9 cellular contexts compared by ENCODE assay signal in genomic region chr5:73233461-73234151, GRCh38.
DNase-seq lines count a peak whose midpoint lies in the region; ATAC-seq, FAIRE-seq and TF ChIP-seq lines count a peak whose summit lies in the region.
"Had no signal": no experiment of that assay in that cellular context is flagged by ENCODE, and none has a peak within 500 bp of the region (broad histone marks: within the 10 kb centered on the region; RNA-seq: fewer than 3 reads in every experiment).

No MANE protein-coding gene starts in this region.

- H3K36me3 Mint-ChIP-seq in activated naive CD4-positive, alpha-beta T cell treated with anti-CD3 and anti-CD28 coated beads for 36 hours (ENCODE audit: low read depth), result no peaks in the 10 kb centered on the region
- no peaks in the 10 kb centered on the region for H3K36me3 Mint-ChIP-seq in naive thymus-derived CD4-positive, alpha-beta T cell

- H3K9me3 Mint-ChIP-seq in activated naive CD4-positive, alpha-beta T cell treated with anti-CD3 and anti-CD28 coated beads for 36 hours, result no peaks in the 10 kb centered on the region
- no peaks in the 10 kb centered on the region for H3K9me3 Mint-ChIP-seq in naive thymus-derived CD4-positive, alpha-beta T cell

- H3K27ac Mint-ChIP-seq in activated naive CD4-positive, alpha-beta T cell treated with anti-CD3 and anti-CD28 coated beads for 36 hours, result no peak overlapping the region
- no peak overlapping the region for H3K27ac Mint-ChIP-seq in naive thymus-derived CD4-positive, alpha-beta T cell

- H3K27ac ChIP-seq in naive thymus-derived CD4-positive, alpha-beta T cell (ENCODE audit: low read depth, low read length), result no peak overlapping the region
- H3K27ac ChIP-seq in urinary bladder (ENCODE audit: low read depth), result no peak overlapping the region

- H3K4me3 Mint-ChIP-seq in activated naive CD4-positive, alpha-beta T cell treated with anti-CD3 and anti-CD28 coated beads for 36 hours, result no peak overlapping the region
- H3K4me3 Mint-ChIP-seq in naive thymus-derived CD4-positive, alpha-beta T cell, result peak overlapping the region in 9 of 10 donors; percentile 59 to 85 (median 74)

- no peaks in the 10 kb centered on the region for H3K36me3 ChIP-seq in naive thymus-derived CD4-positive, alpha-beta T cell (ENCODE audit: control insufficient read depth in 2 of 3, insufficient read depth in 3 of 3, low read length in 3 of 3)
- no peaks in the 10 kb centered on the region for H3K36me3 ChIP-seq in urinary bladder (ENCODE audit: insufficient read depth)

- peak; percentile 9 for TF ChIP-seq CTCF in fibroblast of the aortic adventitia (IDR thresholded peaks at IDR 0.05; ENCODE audit: insufficient read depth, low read length)

- CTCF ChIA-PET in activated naive CD4-positive, alpha-beta T cell treated with anti-CD3 and anti-CD28 coated beads for 36 hours (lab: Charles Lee), result no interaction called here
- CTCF ChIA-PET in naive thymus-derived CD4-positive, alpha-beta T cell (lab: Charles Lee), result no interaction called here

- H3K27me3 Mint-ChIP-seq in activated naive CD4-positive, alpha-beta T cell treated with anti-CD3 and anti-CD28 coated beads for 36 hours (ENCODE audit: low read depth), result peaks cover 70% of the 10 kb centered on the region
- peaks cover 69 to 83% (median 80%) of the 10 kb centered on the region in 5 donors for H3K27me3 Mint-ChIP-seq in naive thymus-derived CD4-positive, alpha-beta T cell

- peaks cover 24% of the 10 kb centered on the region for H3K4me1 Mint-ChIP-seq in activated naive CD4-positive, alpha-beta T cell treated with anti-CD3 and anti-CD28 coated beads for 36 hours (ENCODE audit: low read depth)
- H3K4me1 Mint-ChIP-seq in naive thymus-derived CD4-positive, alpha-beta T cell, result peaks cover 0 to 33% (median 28%) of the 10 kb centered on the region in 7 donors

- no peak for ATAC-seq in naive thymus-derived CD4-positive, alpha-beta T cell
- ATAC-seq in GM18502 (IDR thresholded peaks at IDR 0.05; ENCODE audit: poor library complexity, unreplicated experiment), result no peak

- H3K4me3 ChIP-seq in fibroblast of the aortic adventitia (ENCODE audit: low read depth, low read length) (no peak overlapping the region), urinary bladder (ENCODE audit: low read depth, low read length) (peak overlapping the region; percentile 37)
- peak overlapping the region; percentile 41 for H3K4me3 ChIP-seq in naive thymus-derived CD4-positive, alpha-beta T cell (ENCODE audit: low read length)

- intact Hi-C loops in activated naive CD4-positive, alpha-beta T cell treated with anti-CD3 and anti-CD28 coated beads for 36 hours (cut with micrococcal nuclease), result loop anchor here (2.0 to 5.0 kb wide), 3 partner anchors 17 to 219 kb away; no protein-coding TSS in a partner anchor
- intact Hi-C loops in naive thymus-derived CD4-positive, alpha-beta T cell (cut with micrococcal nuclease), result loop anchor here (5.0 kb wide), 3 partner anchors 64 to 219 kb away; no protein-coding TSS in a partner anchor

- H3K9me3 ChIP-seq in naive thymus-derived CD4-positive, alpha-beta T cell (ENCODE audit: control insufficient read depth in 2 of 3, low read length in 3 of 3), result no peaks in the 10 kb centered on the region

- 1% methylated on average over 63 of the region's 63 CpGs for WGBS in urinary bladder

- DNase-seq in activated naive CD4-positive, alpha-beta T cell treated with anti-CD3 and anti-CD28 coated beads for 36 hours, result peak; percentile 34
- DNase-seq in activated naive CD4-positive, alpha-beta T cell (lab: John Stamatoyannopoulos, UW), result no peak
- DNase-seq in fibroblast of the aortic adventitia (ENCODE audit: low read depth) (no peak), urothelium cell line (ENCODE audit: low spot score) (no peak)
- no peak for DNase-seq in naive thymus-derived CD4-positive, alpha-beta T cell
- DNase-seq in activated CD4-positive, alpha-beta T cell treated with anti-CD3 and anti-CD28 coated beads for 4 hours, result no peak
- DNase-seq: occipital lobe had no signal

- POLR2A ChIA-PET in naive thymus-derived CD4-positive, alpha-beta T cell (lab: Charles Lee), result no interaction called here

- peaks cover 3 to 18% of the 10 kb centered on the region in 2 donors for H3K4me1 ChIP-seq in naive thymus-derived CD4-positive, alpha-beta T cell (ENCODE audit: control insufficient read depth in 2 of 2, insufficient read depth in 2 of 2, low read length in 2 of 2)
- no peaks in the 10 kb centered on the region for H3K4me1 ChIP-seq in urinary bladder (ENCODE audit: insufficient read depth)

- no peak for FAIRE-seq in urothelium cell line (lab: Jason Lieb, UNC)

- H3K27me3 ChIP-seq in naive thymus-derived CD4-positive, alpha-beta T cell (ENCODE audit: control insufficient read depth in 2 of 2, insufficient read depth in 2 of 2, low read length in 2 of 2), result peaks cover 4 to 41% of the 10 kb centered on the region in 2 donors
